ENCODE assay signal across 21 cellular contexts in the genomic region with DNA sequence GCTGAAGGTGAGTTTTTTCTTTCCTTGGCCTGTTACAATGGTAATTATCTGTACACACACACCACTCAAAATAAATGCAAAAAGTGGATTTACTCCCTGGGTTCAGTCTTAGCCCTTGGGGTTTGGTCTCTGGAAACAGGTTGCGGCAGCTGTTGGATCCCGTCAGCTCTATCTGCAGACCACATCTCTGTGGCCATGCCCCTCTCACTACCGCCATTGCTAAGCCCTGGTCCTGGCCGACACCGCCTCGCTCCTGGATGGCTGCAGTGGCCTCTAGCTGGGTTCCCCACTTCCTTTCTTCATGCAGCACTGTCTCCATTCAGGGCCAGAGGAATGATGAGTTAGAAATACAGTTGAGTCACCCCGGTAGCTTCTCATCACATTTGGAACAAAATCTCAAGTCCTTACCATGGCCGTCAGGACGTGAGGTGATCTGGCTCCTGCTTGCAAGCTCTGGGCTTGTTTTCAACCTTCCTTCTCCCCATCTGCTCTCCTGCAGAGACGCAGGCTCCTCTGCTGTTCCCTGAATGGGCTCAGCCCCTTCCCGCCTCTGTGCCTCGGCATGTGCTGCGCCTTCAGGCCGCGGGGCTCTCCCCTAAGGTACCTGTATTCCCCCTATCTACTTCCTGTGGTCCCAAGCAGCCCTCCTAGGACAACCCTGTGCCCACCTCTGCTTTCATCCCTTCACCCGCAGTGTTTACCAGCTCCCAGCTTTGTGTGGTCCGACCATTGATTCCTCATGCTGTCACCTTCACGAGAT. TPM values are rescaled to one million over a fixed set of nuclear protein-coding genes. Genes with fewer than 3 reads are reported as not detected.
"Had no signal": no experiment of that assay in that cellular context is flagged by ENCODE, and none has a peak within 500 bp of the region (broad histone marks: within the 10 kb centered on the region; RNA-seq: fewer than 3 reads in every experiment).

No MANE protein-coding gene starts in this region.

- H3K4me2 ChIP-seq: hepatocyte had no signal

- ATAC-seq: foreskin keratinocyte, left colon, left ventricle myocardium superior had no signal

- H3K27ac ChIP-seq: colonic mucosa, esophagus squamous epithelium, foreskin keratinocyte, hepatocyte, sigmoid colon, stomach, thoracic aorta, transverse colon had no signal

- H3K79me2 ChIP-seq: hepatocyte had no signal

- DNase-seq: colonic mucosa; dermis blood vessel endothelial cell; esophagus squamous epithelium; foreskin keratinocyte; head of caudate nucleus; left colon; left ventricle myocardium superior; mesenchymal stem cell; naive B cell; sigmoid colon; small intestine; stimulated activated CD4-positive, alpha-beta T cell treated with anti-CD3 and anti-CD28 coated beads, Interleukin-12 subunit alpha, Interleukin-12 subunit beta, amount 100 ng/mL, for 4 hours; stimulated activated naive CD4-positive, alpha-beta T cell; stomach; substantia nigra; transverse colon had no signal

- H3K4me3 ChIP-seq: colonic mucosa, esophagus squamous epithelium, hepatocyte, lung, sigmoid colon, stomach, thoracic aorta, transverse colon had no signal

- H2AFZ ChIP-seq: hepatocyte had no signal

- H3K4me1 ChIP-seq: colonic mucosa, foreskin keratinocyte, sigmoid colon, stomach, transverse colon had no signal

- H3K9me3 ChIP-seq: colonic mucosa, esophagus squamous epithelium, sigmoid colon, stomach, thoracic aorta, transverse colon had no signal

- FAIRE-seq: small intestine had no signal

- H3K36me3 ChIP-seq: colonic mucosa, esophagus squamous epithelium, sigmoid colon, stomach, thoracic aorta, transverse colon had no signal

- H3K27me3 ChIP-seq: colonic mucosa, esophagus squamous epithelium, hepatocyte, sigmoid colon, stomach, transverse colon had no signal

RNA-seq across cellular contexts. Expression of gene EFCAB8, which starts 38.0 kb away (rescaled TPM):
- total RNA-seq: epithelial cell of proximal tubule, foreskin keratinocyte, kidney epithelial cell, left ventricle myocardium superior had no signal
- polyA plus RNA-seq: foreskin keratinocyte, hepatocyte, stomach had no signal
